ENCODE assay signal across 25 cellular contexts in the genomic region with DNA sequence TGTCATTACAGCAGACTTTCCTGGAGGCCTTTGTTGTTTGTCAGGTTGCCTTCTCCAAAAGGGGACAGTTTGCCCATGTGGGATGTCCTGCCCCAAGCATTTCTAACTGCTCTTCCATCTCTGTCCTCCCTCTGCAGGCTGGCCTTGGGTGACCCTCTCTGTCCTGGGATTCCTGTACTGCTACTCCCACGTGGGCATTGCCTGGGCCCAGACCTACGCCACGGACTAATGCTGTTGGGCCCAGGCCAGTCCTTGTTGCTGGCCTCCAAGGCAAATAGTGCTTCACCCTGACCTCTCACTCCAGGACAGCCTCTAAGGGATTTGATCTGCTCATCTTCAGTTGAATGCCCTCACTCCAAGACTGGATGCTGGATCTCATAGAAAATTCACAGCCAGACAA.
DNase-seq lines count a peak whose midpoint lies in the region; ATAC-seq, FAIRE-seq and TF ChIP-seq lines count a peak whose summit lies in the region.
"Had no signal": no experiment of that assay in that cellular context is flagged by ENCODE, and none has a peak within 500 bp of the region (broad histone marks: within the 10 kb centered on the region; RNA-seq: fewer than 3 reads in every experiment).

No MANE protein-coding gene starts in this region.

- CTCF ChIA-PET in A549 (lab: Yijun Ruan, JAX) = no interaction called here

- H3K27ac ChIP-seq in A549 (no peak overlapping the region), testis (no peak overlapping the region)
- H3K27ac ChIP-seq: 22Rv1, BLaER1 had no signal

- H3K4me1 ChIP-seq in A549 (no peaks in the 10 kb centered on the region), testis (no peaks in the 10 kb centered on the region)
- H3K4me1 ChIP-seq: BLaER1 had no signal

- TF ChIP-seq CTCF in A549 (IDR thresholded peaks at IDR 0.05) (no peak), testis (IDR thresholded peaks at IDR 0.05) (no peak)

- TF ChIP-seq POLR2A in A549 (IDR thresholded peaks at IDR 0.05; ENCODE audit: low read length) (no peak), testis (IDR thresholded peaks at IDR 0.05) (no peak)

- POLR2A ChIA-PET in A549 (lab: Yijun Ruan, JAX) = no interaction called here

- H3K27me3 ChIP-seq in testis = no peaks in the 10 kb centered on the region
- H3K27me3 ChIP-seq: BE2C, BLaER1 had no signal

- no peaks in the 10 kb centered on the region for H3K9me3 ChIP-seq in A549
- H3K9me3 ChIP-seq in testis = no peaks in the 10 kb centered on the region
- H3K9me3 ChIP-seq: BE2C, BLaER1 had no signal

- no peak for ATAC-seq in A549
- ATAC-seq: GM12878 had no signal

- intact Hi-C loops in testis (cut with DNase I; ENCODE audit: low total_unique reads) = no loop called here

- TF ChIP-seq EP300 in A549 (IDR thresholded peaks at IDR 0.05) = no peak

- H3K36me3 ChIP-seq in testis (ENCODE audit: low read depth, missing control alignments) = no peaks in the 10 kb centered on the region
- H3K36me3 ChIP-seq: BE2C, BLaER1 had no signal

- no peak overlapping the region for H3K4me2 ChIP-seq in A549
- H3K4me2 ChIP-seq: BLaER1 had no signal

- WGBS in A549 (ENCODE audit: missing lambda C conversion rate) = 75% methylated on average over 3 of the region's 3 CpGs
- 47 to 52% methylated on average over 3 of the region's 3 CpGs for WGBS in testis, 2 donors

- no peak for TF ChIP-seq RAD21 in A549 (conservative IDR thresholded peaks at IDR 0.05 in 1 of 2, IDR thresholded peaks at IDR 0.05 in 1 of 2)

- no peak overlapping the region for H3K4me3 ChIP-seq in A549
- H3K4me3 ChIP-seq in testis = no peak overlapping the region
- H3K4me3 ChIP-seq: BLaER1, GM12878 had no signal

- FAIRE-seq in A549 (lab: Jason Lieb, UNC) = no peak
- FAIRE-seq: GM12878, GM12892, GM18507 had no signal

- DNase-seq in activated CD8-positive, alpha-beta memory T cell treated with anti-CD3 and anti-CD28 coated beads for 24 hours = peak; percentile 0
- DNase-seq in activated CD8-positive, alpha-beta memory T cell treated with anti-CD3 and anti-CD28 coated beads, Interleukin-2, amount 50 U/mL, for 48 hours = no peak
- DNase-seq in A549 (ENCODE audit: low read depth in 1 of 2, low spot score in 1 of 2) (no peak), islet precursor cell (peak; percentile 22), testis (no peak), NCI-H2029 (lab: John Stamatoyannopoulos, UW) (no peak)
- DNase-seq: ACHN; BE2C; C1 segment of cervical spinal cord; CD4-positive, alpha-beta memory T cell; CD4-positive, CD25-positive, alpha-beta regulatory T cell; CD8-positive, alpha-beta memory T cell; COR-L47; DMS 273 treated with DMSO at 0.1 percent for 48 hours; DMS153; DMS53; DMS79; DND-41; EL; GDM1 had no signal

TF ChIP-seq in A549, 52 proteins besides CTCF, POLR2A, EP300 and RAD21:
- no peak for TF ChIP-seq CHD4 (IDR thresholded peaks at IDR 0.05; ENCODE audit: borderline replicate concordance)
- TF ChIP-seq MAFK (IDR thresholded peaks at IDR 0.05; ENCODE audit: partially characterized antibody) = peak; percentile 5

Comparison
In these comparisons a context has a peak if more than half of its experiments do, and no peak if none do; other contexts are left out.
1. DNase-seq: peak in activated CD8-positive, alpha-beta memory T cell treated with anti-CD3 and anti-CD28 coated beads for 24 hours (single experiment) and islet precursor cell (single experiment); none in activated CD8-positive, alpha-beta memory T cell treated with anti-CD3 and anti-CD28 coated beads, Interleukin-2, amount 50 U/mL, for 48 hours (single experiment), A549 (0 of 2), testis (single experiment) and NCI-H2029 (single experiment).